8 cellular contexts compared by ENCODE assay signal in genomic region chr5:70025106-70025844, GRCh38. TPM values are rescaled to one million over a fixed set of nuclear protein-coding genes. Genes with fewer than 3 reads are reported as not detected.
DNase-seq lines count a peak whose midpoint lies in the region; ATAC-seq and TF ChIP-seq lines count a peak whose summit lies in the region.
"Not testable (repeated sequence)": the region's sequence is repeated elsewhere in the genome, so short reads cannot be mapped to it uniquely, and the experiment has no call there.

Gene SERF1B, plus strand, starts transcription at chr5:70025251. Its CDS starts 201 bp downstream, at chr5:70025452.

- H3K27ac Mint-ChIP-seq in activated naive CD4-positive, alpha-beta T cell treated with anti-CD3 and anti-CD28 coated beads, Interleukin-2, amount 50 U/mL, for 72 hours, result not testable (repeated sequence)

- WGBS in suprapubic skin, result no CpG with 5 or more reads among the region's 66 CpGs

- not testable (repeated sequence) for H3K27ac ChIP-seq in foreskin keratinocyte, suprapubic skin

- not testable (repeated sequence) for TF ChIP-seq CTCF in foreskin keratinocyte (conservative IDR thresholded peaks at IDR 0.05); suprapubic skin (IDR thresholded peaks at IDR 0.05)

- TF ChIP-seq POLR2A in suprapubic skin (IDR thresholded peaks at IDR 0.05), result not testable (repeated sequence)

- H3K36me3 ChIP-seq in suprapubic skin, result not testable (repeated sequence)

- H3K36me3 Mint-ChIP-seq in activated naive CD4-positive, alpha-beta T cell treated with anti-CD3 and anti-CD28 coated beads, Interleukin-2, amount 50 U/mL, for 72 hours, result not testable (repeated sequence)

- H3K9me3 ChIP-seq in suprapubic skin, result not testable (repeated sequence)

- not testable (repeated sequence) for TF ChIP-seq EP300 in suprapubic skin (IDR thresholded peaks at IDR 0.05)

- not testable (repeated sequence) for H3K4me1 ChIP-seq in foreskin keratinocyte, suprapubic skin

- not testable (repeated sequence) for H3K27me3 ChIP-seq in foreskin keratinocyte, suprapubic skin

- H3K4me3 ChIP-seq in suprapubic skin, result not testable (repeated sequence)

- not testable (repeated sequence) for DNase-seq in LHCN-M2 (ENCODE audit: low read depth); activated naive CD4-positive, alpha-beta T cell treated with anti-CD3 and anti-CD28 coated beads, Interleukin-2, amount 50 U/mL, for 72 hours (ENCODE audit: low spot score in 2 of 2); foreskin keratinocyte; mucosa of gallbladder (ENCODE audit: low spot score); suprapubic skin (ENCODE audit: low spot score in 2 of 2)

- peak; percentile 57 for ATAC-seq in GM18499 (IDR thresholded peaks at IDR 0.05; ENCODE audit: insufficient read depth, unreplicated experiment)
- peak; percentile 77 for ATAC-seq in GM21447 (IDR thresholded peaks at IDR 0.05; ENCODE audit: unreplicated experiment)
- ATAC-seq in HG02981 (IDR thresholded peaks at IDR 0.05; ENCODE audit: unreplicated experiment), result peak; percentile 91
- ATAC-seq in activated naive CD4-positive, alpha-beta T cell treated with anti-CD3 and anti-CD28 coated beads, Interleukin-2, amount 50 U/mL, for 72 hours, result peak; percentile 93
- ATAC-seq in foreskin keratinocyte, result peak; percentile 91

- H3K9me3 Mint-ChIP-seq in activated naive CD4-positive, alpha-beta T cell treated with anti-CD3 and anti-CD28 coated beads, Interleukin-2, amount 50 U/mL, for 72 hours, result not testable (repeated sequence)

RNA-seq across cellular contexts. Expression of gene SERF1B, which starts in this region (rescaled TPM):
- total RNA-seq in LHCN-M2 (2014; rRNA removed) (10.8 and 26.3 TPM in 2 replicates), foreskin keratinocyte (51.1 and 52.1 TPM in 2 replicates), mucosa of gallbladder (19.7 TPM), suprapubic skin (10 to 100 TPM; 22.6 to 33.6 (median 30.7) TPM)
- 48.4 TPM for polyA plus RNA-seq in LHCN-M2 (2012)
- total RNA-seq in activated naive CD4-positive, alpha-beta T cell treated with anti-CD3 and anti-CD28 coated beads, Interleukin-2, amount 50 U/mL, for 72 hours, result 10 to 100 TPM in 1 of 2 donors, 1 to 10 TPM in 1; 7.9 to 16.0 TPM
- 74.4 and 75.4 TPM in 2 replicates for polyA plus RNA-seq in foreskin keratinocyte
